Comparison of ENCODE assay signal across 13 cellular contexts in genomic region chr3:167738037-167738436, GRCh38. TPM values are rescaled to one million over a fixed set of nuclear protein-coding genes. Genes with fewer than 3 reads are reported as not detected.
DNase-seq lines count a peak whose midpoint lies in the region; TF ChIP-seq lines count a peak whose summit lies in the region.
"Had no signal": no experiment of that assay in that cellular context is flagged by ENCODE, and none has a peak within 500 bp of the region (broad histone marks: within the 10 kb centered on the region; RNA-seq: fewer than 3 reads in every experiment).

No MANE protein-coding gene starts in this region.

- H3K4me3 ChIP-seq in HEK293 (ENCODE audit: low read depth, low read length) (no peak overlapping the region), SU-DHL-6 (ENCODE audit: insufficient read depth, low read length, poor library complexity, severe bottlenecking) (no peak overlapping the region)
- H3K4me3 ChIP-seq: BLaER1 treated with 17β-estradiol and CSF1 and Interleukin-3, amounts not matched to agents 10 nM and 100 nM; GM12878; GM23338 had no signal

- H3K27me3 ChIP-seq in SU-DHL-6 (ENCODE audit: low read length): no peaks in the 10 kb centered on the region
- H3K27me3 ChIP-seq: BLaER1 treated with 17β-estradiol and CSF1 and Interleukin-3, amounts not matched to agents 10 nM and 100 nM had no signal

- peaks cover 70% of the 10 kb centered on the region for H3K79me2 ChIP-seq in SU-DHL-6 (ENCODE audit: insufficient read depth, low read length)

- no peaks in the 10 kb centered on the region for H3K27me3 Mint-ChIP-seq in glutamatergic neuron (ENCODE audit: unreplicated experiment)
- H3K27me3 Mint-ChIP-seq: CD4-positive, CD25-positive, alpha-beta regulatory T cell had no signal

- no peaks in the 10 kb centered on the region; the same call in 1 of the 2 replicates for H3K4me1 ChIP-seq in HEK293 (ENCODE audit: control insufficient read depth, insufficient read depth, low read length)

- peaks cover 6% of the 10 kb centered on the region; the same call in 1 of the 2 replicates for H4K20me1 ChIP-seq in SU-DHL-6 (ENCODE audit: low read depth, low read length)

- H3K27ac Mint-ChIP-seq in glutamatergic neuron (ENCODE audit: unreplicated experiment): no peak overlapping the region
- H3K27ac Mint-ChIP-seq: CD4-positive, CD25-positive, alpha-beta regulatory T cell; GM23338 had no signal

- no peaks in the 10 kb centered on the region for H3K9me2 ChIP-seq in SU-DHL-6 (replicated peaks; ENCODE audit: insufficient read depth, low read length)

- H3K4me3 Mint-ChIP-seq in glutamatergic neuron (ENCODE audit: unreplicated experiment): peak overlapping the region; percentile 5
- H3K4me3 Mint-ChIP-seq: GM23338 had no signal

- no peak overlapping the region for H3K9ac ChIP-seq in SU-DHL-6 (ENCODE audit: low read length)
- H3K9ac ChIP-seq: BLaER1 treated with 17β-estradiol and CSF1 and Interleukin-3, amounts not matched to agents 10 nM and 100 nM had no signal

- peak overlapping the region; percentile 87 for H3K4me2 ChIP-seq in SU-DHL-6 (ENCODE audit: low read depth, low read length, poor library complexity, severe bottlenecking)
- H3K4me2 ChIP-seq: GM23338 had no signal

- CTCF ChIA-PET in HEK293 (lab: Yijun Ruan, JAX): no interaction called here

- peaks cover 2% of the 10 kb centered on the region for H3K9me3 Mint-ChIP-seq in glutamatergic neuron (ENCODE audit: unreplicated experiment)
- H3K9me3 Mint-ChIP-seq: CD4-positive, CD25-positive, alpha-beta regulatory T cell; GM23338 had no signal

- H3K9me3 ChIP-seq in HEK293 (ENCODE audit: control insufficient read depth, insufficient read depth, low read depth, low read length) (no peaks in the 10 kb centered on the region), SU-DHL-6 (ENCODE audit: insufficient read depth, low read length) (no peaks in the 10 kb centered on the region)
- H3K9me3 ChIP-seq: BLaER1 treated with 17β-estradiol and CSF1 and Interleukin-3, amounts not matched to agents 10 nM and 100 nM had no signal

- H3K27ac ChIP-seq in HEK293 (ENCODE audit: extremely low read depth, low read depth, low read length): no peak overlapping the region
- no peak overlapping the region for H3K27ac ChIP-seq in SU-DHL-6 (ENCODE audit: low read depth, low read length)
- H3K27ac ChIP-seq: BLaER1 treated with 17β-estradiol and CSF1 and Interleukin-3, amounts not matched to agents 10 nM and 100 nM had no signal

- H2AFZ ChIP-seq in SU-DHL-6 (ENCODE audit: low read depth, low read length, severe bottlenecking): no peak overlapping the region
- H2AFZ ChIP-seq: GM23338 had no signal

- no peaks in the 10 kb centered on the region for H3K36me3 Mint-ChIP-seq in glutamatergic neuron (ENCODE audit: unreplicated experiment)

- H3K36me3 ChIP-seq in HEK293 (ENCODE audit: control insufficient read depth in 2 of 2, insufficient read depth in 1 of 2, low read length in 2 of 2) (no peaks in the 10 kb centered on the region), SU-DHL-6 (ENCODE audit: low read length) (0 out of 2 replicates have a peak, but pooled peaks cover 7% of the 10 kb centered on the region)
- H3K36me3 ChIP-seq: BLaER1 treated with 17β-estradiol and CSF1 and Interleukin-3, amounts not matched to agents 10 nM and 100 nM had no signal

- peaks cover 18% of the 10 kb centered on the region for H3K4me1 Mint-ChIP-seq in glutamatergic neuron (ENCODE audit: low read depth, unreplicated experiment)

- POLR2A ChIA-PET in HEK293 (lab: Yijun Ruan, JAX): no interaction called here

- TF ChIP-seq CTCF in HEK293 (tag by site-specific recombination; IDR thresholded peaks at IDR 0.05) (no peak), SU-DHL-6 (IDR thresholded peaks at IDR 0.05; ENCODE audit: insufficient read depth, low read length, poor library complexity, severe bottlenecking) (no peak), glutamatergic neuron (IDR thresholded peaks at IDR 0.05; ENCODE audit: partially characterized antibody, unreplicated experiment) (no peak)

- no peak for DNase-seq in glutamatergic neuron
- peak; percentile 60 for DNase-seq in superior temporal gyrus (ENCODE audit: extremely low spot score)
- no peak for DNase-seq in stimulated activated CD8-positive, alpha-beta memory T cell treated with anti-CD3 and anti-CD28 coated beads, Interleukin-4, amount 100 ng/mL, for 48 hours
- DNase-seq in NCI-H1694 (lab: John Stamatoyannopoulos, UW): no peak
- no peak for DNase-seq in UCSD-AML1 (lab: John Stamatoyannopoulos, UW; ENCODE audit: unreplicated experiment)
- DNase-seq: ACHN; CD4-positive, CD25-positive, alpha-beta regulatory T cell; H7 had no signal

- peaks cover 27% of the 10 kb centered on the region for H3F3A ChIP-seq in SU-DHL-6 (ENCODE audit: insufficient read depth)

TF ChIP-seq in HEK293, 187 proteins besides CTCF, POLR2A, EP300 and RAD21:
- peak; percentile 84 for TF ChIP-seq ZBTB17 (tag by site-specific recombination; IDR thresholded peaks at IDR 0.05)
- no peak for TF ChIP-seq KLF8 (tag by site-specific recombination; IDR thresholded peaks at IDR 0.05)
- no peak for TF ChIP-seq ZNF596 (tag by site-specific recombination; IDR thresholded peaks at IDR 0.05)
- no peak for TF ChIP-seq ZNF548 (tag by site-specific recombination; IDR thresholded peaks at IDR 0.05)

RNA-seq across cellular contexts. Expression of gene SERPINI1, which starts 2.5 kb away (rescaled TPM):
- 66.2 TPM for total RNA-seq in glutamatergic neuron (ENCODE audit: unreplicated experiment)

RNA-seq across cellular contexts. Expression of gene PDCD10, which starts 3.3 kb away (rescaled TPM):
- 48.0 TPM for total RNA-seq in glutamatergic neuron (ENCODE audit: unreplicated experiment)
